34 cellular contexts compared by ENCODE assay signal in genomic region chr9:24258626-24259025, GRCh38.
"Had no signal": no experiment of that assay in that cellular context is flagged by ENCODE, and none has a peak within 500 bp of the region (broad histone marks: within the 10 kb centered on the region; RNA-seq: fewer than 3 reads in every experiment).

No MANE protein-coding gene starts in this region.

- H3K36me3 Mint-ChIP-seq: activated CD8-positive, alpha-beta memory T cell treated with anti-CD3 and anti-CD28 coated beads, Interleukin-2, amount 10 ng/mL, durations not matched to agents 7 days and 5 days; activated naive CD4-positive, alpha-beta T cell treated with anti-CD3 and anti-CD28 coated beads, Interleukin-2, amount 10 ng/mL, durations not matched to agents 7 days and 5 days; activated naive CD8-positive, alpha-beta T cell had no signal

- ATAC-seq: activated CD8-positive, alpha-beta memory T cell treated with anti-CD3 and anti-CD28 coated beads, Interleukin-2, amount 10 ng/mL, durations not matched to agents 7 days and 5 days; activated naive CD8-positive, alpha-beta T cell treated with anti-CD3 and anti-CD28 coated beads, Interleukin-2, amount 50 U/mL, for 24 hours; Panc1 had no signal

- H3K27me3 Mint-ChIP-seq: activated CD4-positive, alpha-beta memory T cell treated with anti-CD3 and anti-CD28 coated beads, Interleukin-2, amount 10 ng/mL, durations not matched to agents 7 days and 5 days; activated CD8-positive, alpha-beta memory T cell treated with anti-CD3 and anti-CD28 coated beads, Interleukin-2, amount 10 ng/mL, durations not matched to agents 7 days and 5 days; activated naive CD4-positive, alpha-beta T cell treated with anti-CD3 and anti-CD28 coated beads, Interleukin-2, amount 10 ng/mL, durations not matched to agents 7 days and 5 days; activated naive CD8-positive, alpha-beta T cell; activated naive CD8-positive, alpha-beta T cell treated with anti-CD3 and anti-CD28 coated beads, Interleukin-2, amount 50 U/mL, for 24 hours had no signal

- H3K4me3 Mint-ChIP-seq: activated CD4-positive, alpha-beta memory T cell treated with anti-CD3 and anti-CD28 coated beads, Interleukin-2, amount 10 ng/mL, durations not matched to agents 7 days and 5 days; activated CD8-positive, alpha-beta memory T cell treated with anti-CD3 and anti-CD28 coated beads, Interleukin-2, amount 10 ng/mL, durations not matched to agents 7 days and 5 days; activated naive CD4-positive, alpha-beta T cell treated with anti-CD3 and anti-CD28 coated beads, Interleukin-2, amount 10 ng/mL, durations not matched to agents 7 days and 5 days; activated naive CD8-positive, alpha-beta T cell; activated naive CD8-positive, alpha-beta T cell treated with anti-CD3 and anti-CD28 coated beads, Interleukin-2, amount 50 U/mL, for 24 hours had no signal

- H3K27ac Mint-ChIP-seq: activated CD4-positive, alpha-beta memory T cell treated with anti-CD3 and anti-CD28 coated beads, Interleukin-2, amount 10 ng/mL, durations not matched to agents 7 days and 5 days; activated CD8-positive, alpha-beta memory T cell treated with anti-CD3 and anti-CD28 coated beads, Interleukin-2, amount 10 ng/mL, durations not matched to agents 7 days and 5 days; activated naive CD4-positive, alpha-beta T cell treated with anti-CD3 and anti-CD28 coated beads, Interleukin-2, amount 10 ng/mL, durations not matched to agents 7 days and 5 days; activated naive CD8-positive, alpha-beta T cell; activated naive CD8-positive, alpha-beta T cell treated with anti-CD3 and anti-CD28 coated beads, Interleukin-2, amount 50 U/mL, for 24 hours had no signal

- H3K27ac ChIP-seq: brain microvascular endothelial cell, KMS-11, SJCRH30, SK-N-MC, WERI-Rb-1 had no signal

- H3K9me3 ChIP-seq: SJCRH30 had no signal

- H3K36me3 ChIP-seq: brain microvascular endothelial cell, SJCRH30, WERI-Rb-1 had no signal

- DNase-seq: activated CD4-positive, alpha-beta memory T cell treated with anti-CD3 and anti-CD28 coated beads, Interleukin-2, amount 10 ng/mL, durations not matched to agents 7 days and 5 days; activated CD4-positive, alpha-beta T cell treated with anti-CD3 and anti-CD28 coated beads for 1 hour; activated CD4-positive, alpha-beta T cell treated with anti-CD3 and anti-CD28 coated beads for 48 hours; activated CD4-positive, CD25-positive, alpha-beta regulatory T cell; activated CD8-positive, alpha-beta memory T cell treated with anti-CD3 and anti-CD28 coated beads for 24 hours; activated CD8-positive, alpha-beta memory T cell treated with anti-CD3 and anti-CD28 coated beads, Interleukin-2, amount 10 ng/mL, durations not matched to agents 7 days and 5 days; activated CD8-positive, alpha-beta memory T cell treated with anti-CD3 and anti-CD28 coated beads, Interleukin-2, amount 50 U/mL, for 48 hours; activated effector memory CD4-positive, alpha-beta T cell treated with Interleukin-2 at 50 U/mL for 16 hours; activated naive CD4-positive, alpha-beta T cell treated with anti-CD3 and anti-CD28 coated beads, Interleukin-2, amount 10 ng/mL, durations not matched to agents 7 days and 5 days; activated naive CD8-positive, alpha-beta T cell treated with anti-CD3 and anti-CD28 coated beads, Interleukin-2, amount 50 U/mL, for 24 hours; activated T-cell treated with anti-CD3 and anti-CD28 coated beads, Interleukin-2, amount 50 U/mL, for 48 hours; anterior cingulate cortex; brain microvascular endothelial cell; central memory CD4-positive, alpha-beta T cell; MM.1S; MV-4-11; NCI-H1092; NCI-H1436 treated with DMSO at 0.1 percent for 48 hours; NCI-H1694 treated with DMSO at 0.1 percent for 48 hours; NCI-H2029; NCI-H2107; NCI-H2171; NCI-H226; NCI-H446 treated with DMSO at 0.1 percent for 48 hours; NCI-H524; NCI-H774; SHP77; SJCRH30; T1000; WERI-Rb-1 had no signal

- H3K4me1 Mint-ChIP-seq: activated CD4-positive, alpha-beta memory T cell treated with anti-CD3 and anti-CD28 coated beads, Interleukin-2, amount 10 ng/mL, durations not matched to agents 7 days and 5 days; activated CD8-positive, alpha-beta memory T cell treated with anti-CD3 and anti-CD28 coated beads, Interleukin-2, amount 10 ng/mL, durations not matched to agents 7 days and 5 days; activated naive CD4-positive, alpha-beta T cell treated with anti-CD3 and anti-CD28 coated beads, Interleukin-2, amount 10 ng/mL, durations not matched to agents 7 days and 5 days; activated naive CD8-positive, alpha-beta T cell treated with anti-CD3 and anti-CD28 coated beads, Interleukin-2, amount 50 U/mL, for 24 hours had no signal

- H3K27me3 ChIP-seq: brain microvascular endothelial cell, SJCRH30 had no signal

- H3K4me3 ChIP-seq: SJCRH30, SK-N-MC had no signal
